ENCODE assay signal across 19 cellular contexts in genomic region chr4:177008836-177009501, GRCh38.
DNase-seq lines count a peak whose midpoint lies in the region; ATAC-seq, FAIRE-seq and TF ChIP-seq lines count a peak whose summit lies in the region.
"Had no signal": no experiment of that assay in that cellular context is flagged by ENCODE, and none has a peak within 500 bp of the region (broad histone marks: within the 10 kb centered on the region; RNA-seq: fewer than 3 reads in every experiment).

No MANE protein-coding gene starts in this region.

- CTCF ChIA-PET in activated CD4-positive, alpha-beta memory T cell treated with anti-CD3 and anti-CD28 coated beads for 36 hours (lab: Charles Lee) = no interaction called here

- no peak overlapping the region for H3K18ac ChIP-seq in mesenchymal stem cell (ENCODE audit: low read depth in 1 of 2, low read length in 2 of 2)

- peak overlapping the region; percentile 85 for H3K27ac Mint-ChIP-seq in astrocyte (ENCODE audit: unreplicated experiment)
- H3K27ac Mint-ChIP-seq in activated CD4-positive, alpha-beta memory T cell treated with anti-CD3 and anti-CD28 coated beads for 36 hours = no peak overlapping the region
- H3K27ac Mint-ChIP-seq: CD14-positive monocyte had no signal

- H2AFZ ChIP-seq in astrocyte (ENCODE audit: low read depth, low read length) = no peak overlapping the region
- no peak overlapping the region for H2AFZ ChIP-seq in mesenchymal stem cell (ENCODE audit: low read depth, low read length)

- TF ChIP-seq CTCF in astrocyte (IDR thresholded peaks at IDR 0.05; ENCODE audit: insufficient read depth, low read depth, low read length) (no peak), tibial artery (IDR thresholded peaks at IDR 0.05) (no peak), GM13976 (IDR thresholded peaks at IDR 0.05; ENCODE audit: borderline replicate concordance, control extremely low read depth, extremely low read depth, insufficient read depth, missing control alignments) (no peak)

- H3K9me3 ChIP-seq in astrocyte (ENCODE audit: insufficient read depth, low read depth, low read length) (peaks cover 7% of the 10 kb centered on the region), mesenchymal stem cell (ENCODE audit: control insufficient read depth, low read length) (peaks cover 26% of the 10 kb centered on the region), tibial artery (peaks cover 4 to 9% (median 6%) of the 10 kb centered on the region in 3 donors)
- H3K9me3 ChIP-seq: Caco-2 had no signal

- H4K91ac ChIP-seq in mesenchymal stem cell (ENCODE audit: low read length) = no peak overlapping the region

- no peaks in the 10 kb centered on the region for H3K27me3 Mint-ChIP-seq in astrocyte (ENCODE audit: low read depth, unreplicated experiment)
- no peaks in the 10 kb centered on the region for H3K27me3 Mint-ChIP-seq in activated CD4-positive, alpha-beta memory T cell treated with anti-CD3 and anti-CD28 coated beads for 36 hours

- H3K23ac ChIP-seq in mesenchymal stem cell (ENCODE audit: low read length in 2 of 2) = no peak overlapping the region

- H2BK5ac ChIP-seq in mesenchymal stem cell (ENCODE audit: low read depth, low read length, poor library complexity, severe bottlenecking) = no peak overlapping the region

- H3K4me1 ChIP-seq in astrocyte (ENCODE audit: insufficient read depth, low read length) (peaks cover 11% of the 10 kb centered on the region), mesenchymal stem cell (ENCODE audit: control insufficient read depth, insufficient read depth, low read depth, low read length) (no peaks in the 10 kb centered on the region), tibial artery (peaks cover 0 to 4% (median 0%) of the 10 kb centered on the region in 4 donors)
- H3K4me1 ChIP-seq: Caco-2 had no signal

- H3K4ac ChIP-seq in mesenchymal stem cell (ENCODE audit: low read depth in 1 of 2, low read length in 2 of 2) = no peak overlapping the region

- no peak overlapping the region for H2BK120ac ChIP-seq in mesenchymal stem cell (ENCODE audit: low read depth, low read length)

- H3K9ac ChIP-seq in astrocyte (ENCODE audit: low read length) (no peak overlapping the region), mesenchymal stem cell (ENCODE audit: low read length) (peak overlapping the region; percentile 92)

- H3K14ac ChIP-seq in mesenchymal stem cell (ENCODE audit: low read length in 2 of 2) = no peak overlapping the region

- no peak overlapping the region for H2BK12ac ChIP-seq in mesenchymal stem cell (ENCODE audit: low read length in 2 of 2)

- H3K36me3 ChIP-seq in astrocyte (ENCODE audit: insufficient read depth, low read length) = no peaks in the 10 kb centered on the region
- no peaks in the 10 kb centered on the region for H3K36me3 ChIP-seq in mesenchymal stem cell (ENCODE audit: control insufficient read depth in 1 of 2, insufficient read depth in 2 of 2, low read depth in 1 of 2, low read length in 2 of 2)
- H3K36me3 ChIP-seq in tibial artery = no peaks in the 10 kb centered on the region

- H3K4me3 ChIP-seq in astrocyte (ENCODE audit: insufficient read depth, low read depth, low read length) (no peak overlapping the region), mesenchymal stem cell (ENCODE audit: insufficient read depth in 1 of 2, low read depth in 1 of 2, low read length in 2 of 2) (peak overlapping the region in 1 of 2 experiments; percentile 54), tibial artery (no peak overlapping the region)

- DNase-seq in COLO829 (ENCODE audit: low spot score) (peak; percentile 18), M059J (ENCODE audit: low read depth) (peak; percentile 46), astrocyte (ENCODE audit: low read depth) (peak; percentile 34), mesenchymal stem cell (no peak), Right ventricle myocardium superior (no peak), tibial artery (no peak), GM13976 (ENCODE audit: low spot score) (no peak)
- DNase-seq in activated CD4-positive, alpha-beta memory T cell treated with anti-CD3 and anti-CD28 coated beads for 36 hours = no peak
- DNase-seq: Caco-2, DMS53, KG1, MM.1S, NCI-H1105 treated with DMSO at 0.1 percent for 48 hours, NCI-H187, NCI-H446, SHP77 had no signal

- H3K27me3 ChIP-seq in astrocyte (ENCODE audit: insufficient read depth, low read length) = no peaks in the 10 kb centered on the region
- no peaks in the 10 kb centered on the region for H3K27me3 ChIP-seq in mesenchymal stem cell (ENCODE audit: control insufficient read depth in 1 of 2, insufficient read depth in 1 of 2, low read length in 2 of 2)
- H3K27me3 ChIP-seq in tibial artery = no peaks in the 10 kb centered on the region

- H4K8ac ChIP-seq in mesenchymal stem cell (ENCODE audit: low read length) = no peak overlapping the region

- H3K9me3 Mint-ChIP-seq in astrocyte (ENCODE audit: unreplicated experiment) = peaks cover 10% of the 10 kb centered on the region
- H3K9me3 Mint-ChIP-seq in activated CD4-positive, alpha-beta memory T cell treated with anti-CD3 and anti-CD28 coated beads for 36 hours = peaks cover 17% of the 10 kb centered on the region

- FAIRE-seq in astrocyte (lab: Jason Lieb, UNC) = peak; percentile 20
- FAIRE-seq: G401.6, GM12891 had no signal

- no peaks in the 10 kb centered on the region for H3K79me2 ChIP-seq in astrocyte (ENCODE audit: insufficient read depth, low read length)

- POLR2A ChIA-PET in activated CD4-positive, alpha-beta memory T cell treated with anti-CD3 and anti-CD28 coated beads for 36 hours (lab: Charles Lee) = no interaction called here

- in situ Hi-C loops in GM13976 (cut with MboI; ENCODE audit: low sequenced_read_pairs, unreplicated experiment) = no loop called here

- no peak overlapping the region for H2BK15ac ChIP-seq in mesenchymal stem cell (ENCODE audit: low read depth, poor library complexity, severe bottlenecking)

- WGBS in mesenchymal stem cell = 90% methylated on average over 2 of the region's 4 CpGs

- H3K4me1 Mint-ChIP-seq in astrocyte (ENCODE audit: low read depth, unreplicated experiment) = peaks cover 28% of the 10 kb centered on the region
- H3K4me1 Mint-ChIP-seq in activated CD4-positive, alpha-beta memory T cell treated with anti-CD3 and anti-CD28 coated beads for 36 hours (ENCODE audit: low read depth) = no peaks in the 10 kb centered on the region

- intact Hi-C loops in Right ventricle myocardium superior (cut with DNase I) = no loop called here
- intact Hi-C loops in activated CD4-positive, alpha-beta memory T cell treated with anti-CD3 and anti-CD28 coated beads for 36 hours (cut with micrococcal nuclease) = no loop called here
- intact Hi-C loops in tibial artery (cut with DNase I; ENCODE audit: low total_unique reads) = no loop called here

- H3K36me3 Mint-ChIP-seq in astrocyte (ENCODE audit: low read depth, unreplicated experiment) = peaks cover 2% of the 10 kb centered on the region
- H3K36me3 Mint-ChIP-seq in activated CD4-positive, alpha-beta memory T cell treated with anti-CD3 and anti-CD28 coated beads for 36 hours = no peaks in the 10 kb centered on the region
- H3K36me3 Mint-ChIP-seq: CD14-positive monocyte had no signal

- H3K79me1 ChIP-seq in mesenchymal stem cell (replicated peaks; ENCODE audit: low read length, poor library complexity, severe bottlenecking) = no peaks in the 10 kb centered on the region

- H3K27ac ChIP-seq in astrocyte (ENCODE audit: low read depth, low read length) (peak overlapping the region; percentile 55), mesenchymal stem cell (ENCODE audit: low read length, poor library complexity, severe bottlenecking) (no peak overlapping the region), tibial artery (no peak overlapping the region)

- H4K20me1 ChIP-seq in astrocyte (ENCODE audit: insufficient read depth, low read length) = no peaks in the 10 kb centered on the region

- H3K4me2 ChIP-seq in astrocyte (ENCODE audit: low read length) (peak overlapping the region; percentile 40), mesenchymal stem cell (ENCODE audit: low read length, poor library complexity, severe bottlenecking) (no peak overlapping the region)

- H3K4me3 Mint-ChIP-seq in astrocyte (ENCODE audit: unreplicated experiment) = no peak overlapping the region
- H3K4me3 Mint-ChIP-seq in activated CD4-positive, alpha-beta memory T cell treated with anti-CD3 and anti-CD28 coated beads for 36 hours = no peak overlapping the region
- H3K4me3 Mint-ChIP-seq: CD14-positive monocyte had no signal

- H2AK5ac ChIP-seq in mesenchymal stem cell (ENCODE audit: low read length, severe bottlenecking) = no peak overlapping the region

- ATAC-seq in Right ventricle myocardium superior (ENCODE audit: poor library complexity) = no peak

Comparison
In these comparisons a context has a peak if more than half of its experiments do, and no peak if none do; other contexts are left out.
1. DNase-seq: peak in COLO829 (single experiment), M059J (single experiment) and astrocyte (single experiment); none in mesenchymal stem cell (single experiment), Right ventricle myocardium superior (single experiment), activated CD4-positive, alpha-beta memory T cell treated with anti-CD3 and anti-CD28 coated beads for 36 hours (single experiment), tibial artery (0 of 2) and GM13976 (single experiment).